ENCODE assay signal across 8 cellular contexts in genomic region chr16:31471875-31472558, GRCh38. TPM values are rescaled to one million over a fixed set of nuclear protein-coding genes. Genes with fewer than 3 reads are reported as not detected.
A peak's percentile ranks its signal among the peaks of the same experiment; 100 is the strongest.
DNase-seq lines count a peak whose midpoint lies in the region; ATAC-seq, FAIRE-seq and TF ChIP-seq lines count a peak whose summit lies in the region.

TGFB1I1 (plus strand) TSS chr16:31472152; CDS start chr16:31472189, 37 bp downstream.

- H3K4me2 ChIP-seq in K562 (ENCODE audit: insufficient read depth, low read length), result peak within 1 kb of the TSS; percentile 32

- peak within 1 kb of the TSS; percentile 14 to 72; a peak in 2 of 4 replicates for H3K9ac ChIP-seq in K562 (ENCODE audit: insufficient read depth in 1 of 2, low read depth in 2 of 2, low read length in 2 of 2)

- POLR2A ChIA-PET in CD4-positive, alpha-beta memory T cell (lab: Charles Lee; ENCODE audit: partially characterized antibody), result interaction anchor here (1.6 kb wide), 1 partner anchor 12 kb away, joined by 7 read pairs; no protein-coding TSS in a partner anchor
- POLR2A ChIA-PET in K562 (lab: Yijun Ruan, JAX), result no interaction called here

- H3K36me3 Mint-ChIP-seq in CD4-positive, alpha-beta memory T cell, result peaks cover 0 to 3% of the 10 kb centered on the region in 2 donors

- H3K9me3 Mint-ChIP-seq in CD4-positive, alpha-beta memory T cell, result no peaks in the 10 kb centered on the region

- H3K9me3 ChIP-seq in CD4-positive, alpha-beta memory T cell (ENCODE audit: control insufficient read depth in 1 of 2, low read length in 2 of 2), result no peaks in the 10 kb centered on the region
- H3K9me3 ChIP-seq in K562 (replicated peaks; ENCODE audit: control insufficient read depth, insufficient read depth, low read depth, low read length) (no peaks in the 10 kb centered on the region), iPS DF 6.9 (ENCODE audit: control insufficient read depth, insufficient read depth, low read length) (no peaks in the 10 kb centered on the region), sigmoid colon (no peaks in the 10 kb centered on the region)

- no peaks in the 10 kb centered on the region for H3K79me2 ChIP-seq in K562 (ENCODE audit: control insufficient read depth, insufficient read depth, low read length)

- CTCF ChIA-PET in CD4-positive, alpha-beta memory T cell (lab: Charles Lee; ENCODE audit: partially characterized antibody), result interaction anchor here (3.9 kb wide), 1 partner anchor 11 kb away, joined by 18 read pairs; no protein-coding TSS in a partner anchor
- CTCF ChIA-PET in K562 (lab: Yijun Ruan, JAX; ENCODE audit: low intra/inter-chr PET ratio), result no interaction called here

- H3K27me3 Mint-ChIP-seq in CD4-positive, alpha-beta memory T cell, result peaks cover 0 to 13% of the 10 kb centered on the region in 2 donors

- peak within 1 kb of the TSS in 1 of 2 donors; percentile 27 for H3K4me3 ChIP-seq in CD4-positive, alpha-beta memory T cell (ENCODE audit: low read length in 2 of 2)
- no peak within 1 kb of the TSS; the same call in 1 of the 2 replicates for H3K4me3 ChIP-seq in K562
- peak within 1 kb of the TSS; percentile 49; the same call in 1 of the 2 replicates for H3K4me3 ChIP-seq in iPS DF 6.9 (ENCODE audit: low read length)
- peak within 1 kb of the TSS; percentile 79 to 95 (median 90) for H3K4me3 ChIP-seq in sigmoid colon

- TF ChIP-seq POLR2A in K562 (conservative IDR thresholded peaks at IDR 0.05) (no peak), sigmoid colon (IDR thresholded peaks at IDR 0.05) (peak in 1 of 2 donors; percentile 48)

- peaks cover 17 to 34% (median 29%) of the 10 kb centered on the region in 4 donors for H3K4me1 Mint-ChIP-seq in CD4-positive, alpha-beta memory T cell

- in situ Hi-C loops in KBM-7 (cut with MboI; ENCODE audit: low pct_unique_long_range_greater_than_20kb, low sequenced_read_pairs), result no loop called here
- in situ Hi-C loops in K562 (cut with MboI), result no loop called here

- TF ChIP-seq CTCF in K562 (IDR thresholded peaks at IDR 0.05 in 2 of 3, conservative IDR thresholded peaks at IDR 0.05 in 1 of 3; ENCODE audit: insufficient read depth in 2 of 3, low read depth in 1 of 3, low read length in 3 of 3) (no peak), sigmoid colon (IDR thresholded peaks at IDR 0.05) (no peak)

- peak within 1 kb of the TSS; percentile 77 for H2AFZ ChIP-seq in K562 (ENCODE audit: low read depth, low read length)

- no peaks in the 10 kb centered on the region for H3K27me3 ChIP-seq in CD4-positive, alpha-beta memory T cell (ENCODE audit: insufficient read depth, low read length)
- H3K27me3 ChIP-seq in K562 (ENCODE audit: control insufficient read depth in 2 of 2, insufficient read depth in 2 of 2, low read length in 2 of 2), result no peaks in the 10 kb centered on the region
- H3K27me3 ChIP-seq in iPS DF 6.9 (ENCODE audit: control insufficient read depth, insufficient read depth, low read length), result peaks cover 1% of the 10 kb centered on the region; the same call in 1 of the 2 replicates
- no peaks in the 10 kb centered on the region for H3K27me3 ChIP-seq in sigmoid colon

- peaks cover 35% of the 10 kb centered on the region for H3K4me1 ChIP-seq in CD4-positive, alpha-beta memory T cell (ENCODE audit: insufficient read depth, low read length)
- peaks cover 18 to 45% of the 10 kb centered on the region in 2 experiments; a peak in 4 of 5 replicates for H3K4me1 ChIP-seq in K562 (replicated peaks in 1 of 2; ENCODE audit: control insufficient read depth in 2 of 2, insufficient read depth in 2 of 2, low read length in 2 of 2)
- H3K4me1 ChIP-seq in iPS DF 6.9 (ENCODE audit: control insufficient read depth, insufficient read depth, low read length), result no peaks in the 10 kb centered on the region
- peaks cover 0 to 55% (median 52%) of the 10 kb centered on the region in 4 donors for H3K4me1 ChIP-seq in sigmoid colon

- H4K20me1 ChIP-seq in K562 (replicated peaks; ENCODE audit: control insufficient read depth, insufficient read depth, low read length), result no peaks in the 10 kb centered on the region

- DNase-seq in CD4-positive, alpha-beta memory T cell, result no peak
- DNase-seq in KBM-7 (peak; percentile 61), K562 (ENCODE audit: extremely low read depth in 1 of 4, low spot score in 3 of 4) (no peak), iPS DF 6.9 (ENCODE audit: low read depth, low spot score) (no peak), sigmoid colon (peak; percentile 94), GOT3 (lab: John Stamatoyannopoulos, UW) (no peak)
- DNase-seq in stimulated activated CD4-positive, alpha-beta T cell treated with anti-CD3 and anti-CD28 coated beads, Interleukin-12 subunit alpha, Interleukin-12 subunit beta, amount 100 ng/mL, for 4 hours, result no peak

- ATAC-seq in K562 (no peak), HG02840 (IDR thresholded peaks at IDR 0.05; ENCODE audit: low FRiP score, unreplicated experiment) (no peak)

- intact Hi-C loops in CD4-positive, alpha-beta memory T cell (cut with micrococcal nuclease), result no loop called here
- intact Hi-C loops in K562 (cut with micrococcal nuclease), result loop anchor here (5.0 kb wide), 1 partner anchor 50 kb away; no protein-coding TSS in a partner anchor
- intact Hi-C loops in sigmoid colon (cut with DNase I), result loop anchor here (1.0 to 10.0 kb wide), 3 partner anchors 12 to 243 kb away; partner anchors contain the start of gene RUSF1

- no peak within 1 kb of the TSS for H3K27ac ChIP-seq in CD4-positive, alpha-beta memory T cell (ENCODE audit: low read depth, low read length)
- H3K27ac ChIP-seq in K562 (ENCODE audit: extremely low read depth, low read depth, low read length), result no peak within 1 kb of the TSS
- no peak within 1 kb of the TSS for H3K27ac ChIP-seq in iPS DF 6.9 (ENCODE audit: low read length)
- peak within 1 kb of the TSS; percentile 98 to 99 (median 98) for H3K27ac ChIP-seq in sigmoid colon

- FAIRE-seq in K562 (lab: Jason Lieb, UNC), result no peak

- H3K27ac Mint-ChIP-seq in CD4-positive, alpha-beta memory T cell, result peak within 1 kb of the TSS in 2 of 7 donors; percentile 41 to 42

- TF ChIP-seq EP300 in K562 (IDR thresholded peaks at IDR 0.05; ENCODE audit: low read length) (no peak), sigmoid colon (IDR thresholded peaks at IDR 0.05) (no peak)

- TF ChIP-seq RAD21 in K562 (CRISPR knock-in tag; conservative IDR thresholded peaks at IDR 0.05 in 1 of 2, IDR thresholded peaks at IDR 0.05 in 1 of 2), result no peak

- no TSS peak for BruUV-seq in K562 (replicated peaks; lab: Mats Ljungman, UMichigan)

- H3K4me3 Mint-ChIP-seq in CD4-positive, alpha-beta memory T cell, result peak within 1 kb of the TSS; percentile 59 to 90 (median 76)

- no peaks in the 10 kb centered on the region for H3K36me3 ChIP-seq in CD4-positive, alpha-beta memory T cell (ENCODE audit: insufficient read depth, low read length)
- H3K36me3 ChIP-seq in K562 (ENCODE audit: control insufficient read depth, insufficient read depth, low read length) (peaks cover 5% of the 10 kb centered on the region; the same call in 1 of the 3 replicates), iPS DF 6.9 (ENCODE audit: control insufficient read depth, insufficient read depth, low read length) (no peaks in the 10 kb centered on the region), sigmoid colon (peaks cover 25 to 41% (median 37%) of the 10 kb centered on the region in 4 donors)

- WGBS in K562 (ENCODE audit: insufficient coverage, low coverage, missing lambda C conversion rate), result 58% methylated on average over 22 of the region's 59 CpGs
- WGBS in iPS DF 6.9 (ENCODE audit: insufficient coverage, insufficient read length), result no CpG with 5 or more reads among the region's 59 CpGs
- WGBS in sigmoid colon, 2 donors, result 1 to 2% methylated on average over 57 to 59 of the region's 59 CpGs

- no peaks in the 10 kb centered on the region for H3K9me1 ChIP-seq in K562 (ENCODE audit: control insufficient read depth, insufficient read depth, low read length)

TF ChIP-seq in K562, 482 proteins besides CTCF, POLR2A, EP300 and RAD21 (continues in another document):
- TF ChIP-seq VEZF1 (CRISPR knock-in tag; IDR thresholded peaks at IDR 0.05), result 0 out of 2 replicates have a peak, but pooled peaks have one; percentile 25
- TF ChIP-seq ZNF436 (CRISPR knock-in tag; IDR thresholded peaks at IDR 0.05), result no peak
- peak; percentile 30; the same call in 1 of the 2 replicates for TF ChIP-seq RBFOX2 (IDR thresholded peaks at IDR 0.05; ENCODE audit: low read depth, low read length)
- no peak for TF ChIP-seq EZH2 (IDR thresholded peaks at IDR 0.05; ENCODE audit: borderline replicate concordance, low read depth, low read length)

RNA-seq across cellular contexts. Expression of gene TGFB1I1, which starts in this region (rescaled TPM):
- under 1 TPM; 0.42 to 0.49 TPM for total RNA-seq in CD4-positive, alpha-beta memory T cell
- under 1 TPM in 1 of 2 donors, not detected in 1; 0.57 TPM for polyA plus RNA-seq in CD4-positive, alpha-beta memory T cell
- 0.44 and 0.81 TPM in 2 replicates for total RNA-seq in K562 (2011; cell fraction: chromatin; rRNA removed; ENCODE audit: low replicate concordance)
- total RNA-seq in K562 (2011; cell fraction: nucleolus; rRNA removed), result 1.2 and 1.4 TPM in 2 replicates
- 0.73 and 0.92 TPM in 2 replicates for total RNA-seq in K562 (2011; cell fraction: nucleoplasm; rRNA removed)
- total RNA-seq in K562 (2014; rRNA removed), result 0.53 and 0.91 TPM in 2 replicates
- total RNA-seq in K562 (2014; rRNA removed; fragmentation: Illumina TruSeq; extraction: Trizol), result 0.11 and 0.29 TPM in 2 replicates
- total RNA-seq in K562 (2015; rRNA removed; fragmentation: Illumina TruSeq; extraction: Trizol), result 0.25 and 0.26 TPM in 2 replicates
- total RNA-seq in K562 (2021), result 0.64 and 0.85 TPM in 2 replicates
- polyA plus RNA-seq in K562 (2011; rRNA removed), result 0.04 and 0.08 TPM in 2 replicates
- 0.25 and 0.67 TPM in 2 replicates for polyA plus RNA-seq in K562 (2011; cell fraction: cytosol; rRNA removed)
- polyA plus RNA-seq in K562 (2011; cell fraction: nucleus; rRNA removed), result 0.22 and 0.28 TPM in 2 replicates
- 0.72 and 1.9 TPM in 2 replicates for polyA plus RNA-seq in K562 (2012)
- 0.62 and 0.73 TPM in 2 replicates for polyA plus RNA-seq in K562 (2014; fragmentation: Illumina TruSeq; extraction: Trizol)
- under 1 TPM; 0.06 TPM for polyA plus RNA-seq in K562 (2014; fragmentation: Nextera tagmentation; extraction: Ambion mirVana)
- polyA plus RNA-seq in K562 (2014; rRNA removed), result 0.19 and 0.54 TPM in 2 replicates
- polyA minus RNA-seq in K562 (2011; rRNA and poly(A)+ RNA removed), result not detected in 2 replicates
- 1.4 TPM in 1 of 2 replicates, not detected in the other for polyA minus RNA-seq in K562 (2011; cell fraction: cytosol; rRNA and poly(A)+ RNA removed)
- 0.22 TPM in 1 of 2 replicates, not detected in the other for polyA minus RNA-seq in K562 (2011; cell fraction: nucleus; rRNA and poly(A)+ RNA removed)
- 100 to 1,000 TPM; 124 to 339 (median 205) TPM for total RNA-seq in sigmoid colon
- 10 to 100 TPM; 10.4 to 31.2 (median 21.0) TPM for polyA plus RNA-seq in sigmoid colon

Comparison
In these comparisons a context has a peak if more than half of its experiments do, and no peak if none do; other contexts are left out.
1. RNA of gene TGFB1I1 (total RNA-seq): 124 to 339 TPM in sigmoid colon; 0.11 to 1.4 TPM in K562 and 0.42 to 0.49 TPM in CD4-positive, alpha-beta memory T cell; every median in the first group is over 10 times any median in the second.
2. DNase-seq: peak in KBM-7 (single experiment) and sigmoid colon (single experiment); none in CD4-positive, alpha-beta memory T cell (0 of 5), K562 (0 of 4), iPS DF 6.9 (single experiment), GOT3 (single experiment) and stimulated activated CD4-positive, alpha-beta T cell treated with anti-CD3 and anti-CD28 coated beads, Interleukin-12 subunit alpha, Interleukin-12 subunit beta, amount 100 ng/mL, for 4 hours (single experiment).
3. H3K27ac ChIP-seq: peak in sigmoid colon (4 of 4); none in CD4-positive, alpha-beta memory T cell (single experiment), K562 (single experiment) and iPS DF 6.9 (single experiment).